Comparison of ENCODE assay signal across 28 cellular contexts in genomic region chr3:125965505-125965904, GRCh38. TPM values are rescaled to one million over a fixed set of nuclear protein-coding genes. Genes with fewer than 3 reads are reported as not detected.
"Had no signal": no experiment of that assay in that cellular context is flagged by ENCODE, and none has a peak within 500 bp of the region (broad histone marks: within the 10 kb centered on the region; RNA-seq: fewer than 3 reads in every experiment).

No MANE protein-coding gene starts in this region.

- ATAC-seq: activated CD4-positive, CD25-positive, alpha-beta regulatory T cell treated with anti-CD3 and anti-CD28 coated beads, Interleukin-2, amount 50 U/mL, for 24 hours; activated CD8-positive, alpha-beta T cell treated with anti-CD3 and anti-CD28 coated beads for 36 hours; activated naive CD8-positive, alpha-beta T cell treated with anti-CD3 and anti-CD28 coated beads, Interleukin-2, amount 50 U/mL, for 24 hours; K562; T-cell had no signal

- H3K4me3 ChIP-seq: K562, Peyer's patch had no signal

- H3K4me1 ChIP-seq: Peyer's patch had no signal

- H3K9me3 ChIP-seq: Peyer's patch had no signal

- DNase-seq: activated CD4-positive, alpha-beta T cell treated with anti-CD3 and anti-CD28 coated beads for 4 hours; activated CD8-positive, alpha-beta memory T cell treated with anti-CD3 and anti-CD28 coated beads, Interleukin-2, amount 50 U/mL, for 48 hours; activated CD8-positive, alpha-beta T cell treated with anti-CD3 and anti-CD28 coated beads for 36 hours; activated effector memory CD4-positive, alpha-beta T cell treated with Interleukin-2 at 50 U/mL for 16 hours; activated naive CD4-positive, alpha-beta T cell; activated naive CD8-positive, alpha-beta T cell treated with anti-CD3 and anti-CD28 coated beads, Interleukin-2, amount 50 U/mL, for 24 hours; activated T-cell treated with anti-CD3 and anti-CD28 coated beads, Interleukin-2, amount 50 U/mL, for 24 hours; amniotic stem cell; cortex of kidney; Karpas-422; MM.1S; NCI-H1105; NCI-H1436 treated with DMSO at 0.1 percent for 48 hours; NCI-H187; NCI-H2081; NCI-H510A treated with DMSO at 0.1 percent for 48 hours; NCI-H69; NK-92 treated with Interleukin-12 subunit alpha and Interleukin-12 subunit beta, amount 100 ng/mL, for 24 hours; Peyer's patch; Right ventricle myocardium superior; T-cell; T-helper 2 cell; T1000 had no signal

- H3K36me3 ChIP-seq: Peyer's patch had no signal

- H3K27me3 ChIP-seq: Peyer's patch had no signal

- H3K27ac ChIP-seq: Peyer's patch, RWPE1 had no signal

RNA-seq across cellular contexts. Expression of gene ROPN1B, which starts 3.5 kb away (rescaled TPM):
- total RNA-seq: activated CD8-positive, alpha-beta T cell treated with anti-CD3 and anti-CD28 coated beads for 36 hours; activated T-helper 1 cell treated with anti-CD3 and anti-CD28 coated beads, Interleukin-12 subunit alpha, Interleukin-12 subunit beta, Interleukin-2, Interleukin-4 antibody, amounts not matched to agents 30 ng/mL and 10 ng/mL and 1 ng/mL, durations not matched to agents 14 hours and 24 hours and 36 hours; astrocyte; K562; Peyer's patch; T-cell had no signal
